In genomic region chr18:55380574-55380973, GRCh38 we compare ENCODE assay signal across 17 cellular contexts.
"Had no signal": no experiment of that assay in that cellular context is flagged by ENCODE, and none has a peak within 500 bp of the region (broad histone marks: within the 10 kb centered on the region; RNA-seq: fewer than 3 reads in every experiment).

No MANE protein-coding gene starts in this region.

- H3K4me3 ChIP-seq: gastrocnemius medialis, lung, stomach had no signal

- DNase-seq: activated CD4-positive, alpha-beta T cell treated with anti-CD3 and anti-CD28 coated beads, Interleukin-2, amount 50 U/mL, for 4 hours; activated gamma-delta T cell; activated T-cell treated with anti-CD3 and anti-CD28 coated beads, Interleukin-2, amount 50 U/mL, for 72 hours; dermis blood vessel endothelial cell; head of caudate nucleus; kidney; midbrain; nephron progenitor cell; occipital lobe; retina; stimulated activated CD4-positive, alpha-beta T cell treated with anti-CD3 and anti-CD28 coated beads, Interleukin-2, amount 100 ng/mL, for 48 hours; stomach; SW 1271; trophoblast cell had no signal

- ATAC-seq: left lobe of liver had no signal
